1 cellular context compared by ENCODE assay signal in the genomic region with DNA sequence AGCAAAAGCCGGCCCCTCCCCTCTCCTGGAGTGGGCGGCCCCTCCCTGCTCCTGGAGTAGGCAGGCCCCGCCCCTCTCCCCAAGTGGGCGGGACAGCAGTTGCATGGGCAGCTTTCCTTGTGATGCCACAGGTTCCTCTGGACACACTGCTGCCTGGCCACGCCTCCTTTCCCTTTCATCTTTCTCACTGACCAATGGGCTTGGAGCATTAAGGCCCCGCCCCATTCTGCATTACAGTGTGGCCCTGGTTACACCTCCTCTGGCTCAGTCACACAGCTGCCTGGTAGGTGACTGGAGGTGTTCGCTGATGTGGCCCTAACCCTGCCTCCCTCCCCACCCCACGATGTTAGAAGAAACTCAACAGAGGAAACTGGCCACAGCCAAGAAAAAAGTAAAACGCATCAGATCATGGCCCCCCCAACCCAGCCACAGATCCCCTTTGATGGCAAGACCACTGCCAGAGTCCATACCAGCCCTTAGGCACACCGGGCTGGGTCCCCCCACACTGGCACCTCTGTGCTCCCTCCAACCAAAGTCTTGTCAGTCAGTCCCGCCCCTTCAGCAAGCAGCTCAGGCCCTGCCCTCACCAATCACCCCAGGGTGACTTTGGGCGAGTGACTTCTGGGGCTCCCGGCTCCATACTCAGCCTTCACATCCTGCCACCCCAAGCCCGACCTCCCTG.
TF ChIP-seq lines count a peak whose summit lies in the region.

No MANE protein-coding gene starts in this region.

TF ChIP-seq in GM12878, 131 proteins besides CTCF, POLR2A, EP300 and RAD21 (continued from another document):
- TF ChIP-seq, protein P1, sequence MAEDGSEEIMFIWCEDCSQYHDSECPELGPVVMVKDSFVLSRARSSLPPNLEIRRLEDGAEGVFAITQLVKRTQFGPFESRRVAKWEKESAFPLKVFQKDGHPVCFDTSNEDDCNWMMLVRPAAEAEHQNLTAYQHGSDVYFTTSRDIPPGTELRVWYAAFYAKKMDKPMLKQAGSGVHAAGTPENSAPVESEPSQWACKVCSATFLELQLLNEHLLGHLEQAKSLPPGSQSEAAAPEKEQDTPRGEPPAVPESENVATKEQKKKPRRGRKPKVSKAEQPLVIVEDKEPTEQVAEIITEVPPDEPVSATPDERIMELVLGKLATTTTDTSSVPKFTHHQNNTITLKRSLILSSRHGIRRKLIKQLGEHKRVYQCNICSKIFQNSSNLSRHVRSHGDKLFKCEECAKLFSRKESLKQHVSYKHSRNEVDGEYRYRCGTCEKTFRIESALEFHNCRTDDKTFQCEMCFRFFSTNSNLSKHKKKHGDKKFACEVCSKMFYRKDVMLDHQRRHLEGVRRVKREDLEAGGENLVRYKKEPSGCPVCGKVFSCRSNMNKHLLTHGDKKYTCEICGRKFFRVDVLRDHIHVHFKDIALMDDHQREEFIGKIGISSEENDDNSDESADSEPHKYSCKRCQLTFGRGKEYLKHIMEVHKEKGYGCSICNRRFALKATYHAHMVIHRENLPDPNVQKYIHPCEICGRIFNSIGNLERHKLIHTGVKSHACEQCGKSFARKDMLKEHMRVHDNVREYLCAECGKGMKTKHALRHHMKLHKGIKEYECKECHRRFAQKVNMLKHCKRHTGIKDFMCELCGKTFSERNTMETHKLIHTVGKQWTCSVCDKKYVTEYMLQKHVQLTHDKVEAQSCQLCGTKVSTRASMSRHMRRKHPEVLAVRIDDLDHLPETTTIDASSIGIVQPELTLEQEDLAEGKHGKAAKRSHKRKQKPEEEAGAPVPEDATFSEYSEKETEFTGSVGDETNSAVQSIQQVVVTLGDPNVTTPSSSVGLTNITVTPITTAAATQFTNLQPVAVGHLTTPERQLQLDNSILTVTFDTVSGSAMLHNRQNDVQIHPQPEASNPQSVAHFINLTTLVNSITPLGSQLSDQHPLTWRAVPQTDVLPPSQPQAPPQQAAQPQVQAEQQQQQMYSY (CRISPR knock-in tag; IDR thresholded peaks at IDR 0.05), result no peak
- TF ChIP-seq HDAC6 (IDR thresholded peaks at IDR 0.05; ENCODE audit: unreplicated experiment) (no peak), HCFC1 (IDR thresholded peaks at IDR 0.05; ENCODE audit: low read length) (no peak), CHD4 (IDR thresholded peaks at IDR 0.05) (no peak), TAF1 (IDR thresholded peaks at IDR 0.05; ENCODE audit: borderline replicate concordance, low read depth, low read length) (no peak), ZSCAN29 (IDR thresholded peaks at IDR 0.05) (no peak)
- TF ChIP-seq, protein P2, sequence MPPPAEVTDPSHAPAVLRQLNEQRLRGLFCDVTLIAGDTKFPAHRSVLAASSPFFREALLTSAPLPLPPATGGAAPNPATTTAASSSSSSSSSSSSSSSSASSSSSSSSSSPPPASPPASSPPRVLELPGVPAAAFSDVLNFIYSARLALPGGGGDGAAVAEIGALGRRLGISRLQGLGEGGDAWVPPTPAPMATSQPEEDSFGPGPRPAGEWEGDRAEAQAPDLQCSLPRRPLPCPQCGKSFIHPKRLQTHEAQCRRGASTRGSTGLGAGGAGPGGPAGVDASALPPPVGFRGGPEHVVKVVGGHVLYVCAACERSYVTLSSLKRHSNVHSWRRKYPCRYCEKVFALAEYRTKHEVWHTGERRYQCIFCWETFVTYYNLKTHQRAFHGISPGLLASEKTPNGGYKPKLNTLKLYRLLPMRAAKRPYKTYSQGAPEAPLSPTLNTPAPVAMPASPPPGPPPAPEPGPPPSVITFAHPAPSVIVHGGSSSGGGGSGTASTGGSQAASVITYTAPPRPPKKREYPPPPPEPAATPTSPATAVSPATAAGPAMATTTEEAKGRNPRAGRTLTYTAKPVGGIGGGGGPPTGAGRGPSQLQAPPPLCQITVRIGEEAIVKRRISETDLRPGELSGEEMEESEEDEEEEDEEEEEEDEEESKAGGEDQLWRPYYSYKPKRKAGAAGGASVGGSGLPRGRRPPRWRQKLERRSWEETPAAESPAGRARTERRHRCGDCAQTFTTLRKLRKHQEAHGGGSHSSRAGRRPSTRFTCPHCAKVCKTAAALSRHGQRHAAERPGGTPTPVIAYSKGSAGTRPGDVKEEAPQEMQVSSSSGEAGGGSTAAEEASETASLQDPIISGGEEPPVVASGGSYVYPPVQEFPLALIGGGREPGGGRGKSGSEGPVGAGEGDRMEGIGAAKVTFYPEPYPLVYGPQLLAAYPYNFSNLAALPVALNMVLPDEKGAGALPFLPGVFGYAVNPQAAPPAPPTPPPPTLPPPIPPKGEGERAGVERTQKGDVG (CRISPR knock-in tag; IDR thresholded peaks at IDR 0.05), result no peak
- TF ChIP-seq, protein P3, sequence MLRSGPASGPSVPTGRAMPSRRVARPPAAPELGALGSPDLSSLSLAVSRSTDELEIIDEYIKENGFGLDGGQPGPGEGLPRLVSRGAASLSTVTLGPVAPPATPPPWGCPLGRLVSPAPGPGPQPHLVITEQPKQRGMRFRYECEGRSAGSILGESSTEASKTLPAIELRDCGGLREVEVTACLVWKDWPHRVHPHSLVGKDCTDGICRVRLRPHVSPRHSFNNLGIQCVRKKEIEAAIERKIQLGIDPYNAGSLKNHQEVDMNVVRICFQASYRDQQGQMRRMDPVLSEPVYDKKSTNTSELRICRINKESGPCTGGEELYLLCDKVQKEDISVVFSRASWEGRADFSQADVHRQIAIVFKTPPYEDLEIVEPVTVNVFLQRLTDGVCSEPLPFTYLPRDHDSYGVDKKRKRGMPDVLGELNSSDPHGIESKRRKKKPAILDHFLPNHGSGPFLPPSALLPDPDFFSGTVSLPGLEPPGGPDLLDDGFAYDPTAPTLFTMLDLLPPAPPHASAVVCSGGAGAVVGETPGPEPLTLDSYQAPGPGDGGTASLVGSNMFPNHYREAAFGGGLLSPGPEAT (IDR thresholded peaks at IDR 0.05; ENCODE audit: low read depth), result no peak
- TF ChIP-seq, protein P4, sequence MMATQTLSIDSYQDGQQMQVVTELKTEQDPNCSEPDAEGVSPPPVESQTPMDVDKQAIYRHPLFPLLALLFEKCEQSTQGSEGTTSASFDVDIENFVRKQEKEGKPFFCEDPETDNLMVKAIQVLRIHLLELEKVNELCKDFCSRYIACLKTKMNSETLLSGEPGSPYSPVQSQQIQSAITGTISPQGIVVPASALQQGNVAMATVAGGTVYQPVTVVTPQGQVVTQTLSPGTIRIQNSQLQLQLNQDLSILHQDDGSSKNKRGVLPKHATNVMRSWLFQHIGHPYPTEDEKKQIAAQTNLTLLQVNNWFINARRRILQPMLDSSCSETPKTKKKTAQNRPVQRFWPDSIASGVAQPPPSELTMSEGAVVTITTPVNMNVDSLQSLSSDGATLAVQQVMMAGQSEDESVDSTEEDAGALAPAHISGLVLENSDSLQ (IDR thresholded peaks at IDR 0.05), result no peak
